Comparison of ENCODE assay signal across 25 cellular contexts in genomic region chr2:235582081-235582686, GRCh38.
"Had no signal": no experiment of that assay in that cellular context is flagged by ENCODE, and none has a peak within 500 bp of the region (broad histone marks: within the 10 kb centered on the region; RNA-seq: fewer than 3 reads in every experiment).

No MANE protein-coding gene starts in this region.

- H3K36me3 ChIP-seq: spleen, uterus had no signal

- H3K9me3 ChIP-seq: spleen, testis, uterus had no signal

- DNase-seq: activated CD4-positive, alpha-beta T cell treated with anti-CD3 and anti-CD28 coated beads for 48 hours; activated CD4-positive, alpha-beta T cell treated with anti-CD3 and anti-CD28 coated beads, Interleukin-2, amount 50 U/mL, for 48 hours; activated CD8-positive, alpha-beta memory T cell treated with anti-CD3 and anti-CD28 coated beads for 24 hours; activated effector memory CD4-positive, alpha-beta T cell treated with Interleukin-2 at 50 U/mL for 16 hours; activated naive CD4-positive, alpha-beta T cell treated with anti-CD3 and anti-CD28 coated beads, Interleukin-2, amount 10 ng/mL, durations not matched to agents 7 days and 5 days; activated naive CD8-positive, alpha-beta T cell treated with anti-CD3 and anti-CD28 coated beads, Interleukin-2, amount 10 ng/mL, durations not matched to agents 7 days and 5 days; amniotic stem cell; dermis blood vessel endothelial cell; effector CD8-positive, alpha-beta T cell; islet precursor cell; left colon; mammary epithelial cell; nucleus accumbens; right cardiac atrium; spleen; stimulated activated CD4-positive, alpha-beta T cell treated with anti-CD3 and anti-CD28 coated beads, Interleukin-2, amount 100 ng/mL, for 48 hours; stimulated activated naive CD4-positive, alpha-beta T cell treated with Interleukin-2 at 50 U/mL for 16 hours; T-helper 1 cell; testis; trophoblast cell; uterus had no signal

- H3K27ac ChIP-seq: hepatocyte, parathyroid adenoma, spleen, testis, uterus, VCaP had no signal

- H3K27me3 ChIP-seq: hepatocyte, spleen, testis, uterus had no signal

- H3K4me3 ChIP-seq: hepatocyte, spleen, testis, uterus had no signal

- ATAC-seq: activated CD4-positive, CD25-positive, alpha-beta regulatory T cell treated with anti-CD3 and anti-CD28 coated beads, Interleukin-2, amount 50 U/mL, for 24 hours; right cardiac atrium had no signal

- H3K4me1 ChIP-seq: uterus had no signal
